In genomic region chrX:154351183-154352011, GRCh38 we compare ENCODE assay signal across 13 cellular contexts. TPM values are rescaled to one million over a fixed set of nuclear protein-coding genes. Genes with fewer than 3 reads are reported as not detected.
DNase-seq lines count a peak whose midpoint lies in the region; ATAC-seq and TF ChIP-seq lines count a peak whose summit lies in the region.
"Had no signal": no experiment of that assay in that cellular context is flagged by ENCODE, and none has a peak within 500 bp of the region (broad histone marks: within the 10 kb centered on the region; RNA-seq: fewer than 3 reads in every experiment).

No MANE protein-coding gene starts in this region.

- ATAC-seq in activated CD4-positive, CD25-positive, alpha-beta regulatory T cell treated with anti-CD3 and anti-CD28 coated beads, Interleukin-2, amount 50 U/mL, for 24 hours = peak; percentile 3 to 7
- ATAC-seq in HG02588 (IDR thresholded peaks at IDR 0.05; ENCODE audit: unreplicated experiment) (no peak), GM21786 (IDR thresholded peaks at IDR 0.05; ENCODE audit: unreplicated experiment) (no peak)
- ATAC-seq: body of pancreas had no signal

- no peak overlapping the region for H3K4me3 Mint-ChIP-seq in chondrocyte (ENCODE audit: unreplicated experiment)

- no peaks in the 10 kb centered on the region for H3K9me3 ChIP-seq in neutrophil
- H3K9me3 ChIP-seq in ascending aorta = no peaks in the 10 kb centered on the region
- H3K9me3 ChIP-seq: body of pancreas had no signal

- peaks cover 13% of the 10 kb centered on the region for H3K36me3 Mint-ChIP-seq in chondrocyte (ENCODE audit: low read depth)

- intact Hi-C loops in ascending aorta (cut with DNase I) = no loop called here

- H3K27me3 Mint-ChIP-seq in chondrocyte (ENCODE audit: low read depth) = no peaks in the 10 kb centered on the region

- peak overlapping the region; percentile 41 for H3K27ac Mint-ChIP-seq in chondrocyte (ENCODE audit: unreplicated experiment)

- H3K36me3 ChIP-seq in neutrophil (peaks cover 84% of the 10 kb centered on the region), ascending aorta (peaks cover 73 to 83% of the 10 kb centered on the region in 2 donors)

- H3K27ac ChIP-seq in neutrophil (peak overlapping the region; percentile 15), ascending aorta (peak overlapping the region in 1 of 2 donors; percentile 5)
- H3K27ac ChIP-seq: 22Rv1, body of pancreas had no signal

- TF ChIP-seq CTCF in chondrocyte (IDR thresholded peaks at IDR 0.05) (no peak), neutrophil (IDR thresholded peaks at IDR 0.05) (no peak), ascending aorta (IDR thresholded peaks at IDR 0.05) (no peak)

- DNase-seq in activated CD4-positive, CD25-positive, alpha-beta regulatory T cell treated with anti-CD3 and anti-CD28 coated beads, Interleukin-2, amount 50 U/mL, for 72 hours = no peak
- DNase-seq in T-helper 1 cell (peak in 3 of 5 donors; percentile 27 to 71 (median 37)), chondrocyte (ENCODE audit: low spot score) (no peak), ascending aorta (ENCODE audit: low spot score in 2 of 2) (no peak)
- DNase-seq: activated CD4-positive, alpha-beta T cell treated with anti-CD3 and anti-CD28 coated beads for 4 hours; body of pancreas; MM.1S; SHP77 treated with DMSO at 0.1 percent for 48 hours had no signal

- H3K4me3 ChIP-seq in neutrophil (ENCODE audit: low read depth in 1 of 2, low read length in 1 of 2) (no peak overlapping the region), ascending aorta (no peak overlapping the region)
- H3K4me3 ChIP-seq: body of pancreas had no signal

- peaks cover 2% of the 10 kb centered on the region for H3K4me1 Mint-ChIP-seq in chondrocyte (ENCODE audit: low read depth)

- no peaks in the 10 kb centered on the region for H3K27me3 ChIP-seq in neutrophil
- no peaks in the 10 kb centered on the region for H3K27me3 ChIP-seq in ascending aorta
- H3K27me3 ChIP-seq: body of pancreas had no signal

- H3K4me1 ChIP-seq in neutrophil (ENCODE audit: control insufficient read depth in 1 of 2, insufficient read depth in 1 of 2, low read depth in 1 of 2, low read length in 1 of 2) (peaks cover 5 to 11% of the 10 kb centered on the region in 2 experiments), ascending aorta (no peaks in the 10 kb centered on the region)
- H3K4me1 ChIP-seq: body of pancreas had no signal

- no peaks in the 10 kb centered on the region for H3K9me3 Mint-ChIP-seq in chondrocyte (ENCODE audit: low read depth)

RNA-seq across cellular contexts. Expression of gene FLNA, which starts 23.0 kb away (rescaled TPM):
- total RNA-seq in chondrocyte (1,923 to 4,327 TPM (median 4,325 TPM) in 3 replicates), ascending aorta (6,152 TPM)

RNA-seq across cellular contexts. Expression of gene EMD, which starts 27.7 kb away (rescaled TPM):
- total RNA-seq in chondrocyte (66.3 to 81.7 TPM (median 81.1 TPM) in 3 replicates), ascending aorta (86.3 TPM)

RNA-seq across cellular contexts. Expression of gene RPL10, which starts 46.8 kb away (rescaled TPM):
- total RNA-seq in chondrocyte = 1,847 to 2,160 TPM (median 2,120 TPM) in 3 replicates
- total RNA-seq in ascending aorta = 4,298 TPM

RNA-seq across cellular contexts. Expression of gene TKTL1, which starts 55.8 kb away (rescaled TPM):
- not detected in 3 replicates for total RNA-seq in chondrocyte
- not detected for total RNA-seq in ascending aorta
- total RNA-seq: body of pancreas had no signal

RNA-seq across cellular contexts. Expression of gene TEX28, which starts 56.5 kb away (rescaled TPM):
- total RNA-seq in chondrocyte (not detected in 3 replicates), ascending aorta (not detected)
- total RNA-seq: body of pancreas had no signal

Comparison
In these comparisons a context has a peak if more than half of its experiments do, and no peak if none do; other contexts are left out.
1. ATAC-seq: peak in activated CD4-positive, CD25-positive, alpha-beta regulatory T cell treated with anti-CD3 and anti-CD28 coated beads, Interleukin-2, amount 50 U/mL, for 24 hours (2 of 2); none in HG02588 (single experiment) and GM21786 (single experiment).
2. DNase-seq: peak in T-helper 1 cell (3 of 5); none in activated CD4-positive, CD25-positive, alpha-beta regulatory T cell treated with anti-CD3 and anti-CD28 coated beads, Interleukin-2, amount 50 U/mL, for 72 hours (single experiment), chondrocyte (single experiment) and ascending aorta (0 of 2).